In genomic region chr3:157354722-157355121, GRCh38 we compare ENCODE assay signal across 9 cellular contexts.
DNase-seq lines count a peak whose midpoint lies in the region; ATAC-seq and TF ChIP-seq lines count a peak whose summit lies in the region.
"Had no signal": no experiment of that assay in that cellular context is flagged by ENCODE, and none has a peak within 500 bp of the region (broad histone marks: within the 10 kb centered on the region; RNA-seq: fewer than 3 reads in every experiment).

No MANE protein-coding gene starts in this region.

- H2AFZ ChIP-seq in HCT116 (ENCODE audit: low read depth, low read length, poor library complexity, severe bottlenecking) (no peak overlapping the region), SU-DHL-6 (ENCODE audit: low read depth, low read length, severe bottlenecking) (no peak overlapping the region)

- H3K79me2 ChIP-seq in HCT116 (ENCODE audit: insufficient read depth, low read length) (no peaks in the 10 kb centered on the region), SU-DHL-6 (ENCODE audit: insufficient read depth, low read length) (no peaks in the 10 kb centered on the region)

- no peaks in the 10 kb centered on the region for H3K9me2 ChIP-seq in HCT116 (ENCODE audit: insufficient read depth)
- H3K9me2 ChIP-seq in SU-DHL-6 (replicated peaks; ENCODE audit: insufficient read depth, low read length): no peaks in the 10 kb centered on the region

- RAD21 ChIA-PET in HCT116 (lab: Charles Lee; ENCODE audit: low non-redundant PET in 1 of 2, low total read pairs in 2 of 2, uncharacterized antibody in 2 of 2, unreplicated experiment in 2 of 2): no interaction called here

- peaks cover 0 to 4% of the 10 kb centered on the region in 2 experiments; a peak in 2 of 4 replicates for H3K4me1 ChIP-seq in HCT116 (ENCODE audit: control insufficient read depth in 1 of 2, insufficient read depth in 2 of 2, low read length in 2 of 2)

- intact Hi-C loops in HCT116 (cut with micrococcal nuclease): no loop called here

- H3K9me3 ChIP-seq in HCT116 (ENCODE audit: control insufficient read depth in 1 of 2, insufficient read depth in 1 of 2, low read depth in 1 of 2, low read length in 2 of 2) (no peaks in the 10 kb centered on the region), SU-DHL-6 (ENCODE audit: insufficient read depth, low read length) (no peaks in the 10 kb centered on the region)

- POLR2A ChIA-PET in HCT116 (lab: Charles Lee): no interaction called here
- POLR2A ChIA-PET in RWPE1 (lab: Yijun Ruan, JAX; ENCODE audit: low non-redundant PET): no interaction called here

- H4K20me1 ChIP-seq in HCT116 (ENCODE audit: insufficient read depth) (no peaks in the 10 kb centered on the region), SU-DHL-6 (ENCODE audit: low read depth, low read length) (no peaks in the 10 kb centered on the region)

- H3K27me3 ChIP-seq in HCT116 (ENCODE audit: insufficient read depth, low read length): no peaks in the 10 kb centered on the region
- H3K27me3 ChIP-seq in SU-DHL-6 (ENCODE audit: low read length): no peaks in the 10 kb centered on the region

- H3K9ac ChIP-seq in HCT116 (ENCODE audit: low read length): no peak overlapping the region
- no peak overlapping the region for H3K9ac ChIP-seq in SU-DHL-6 (ENCODE audit: low read length)

- CTCF ChIA-PET in HCT116 (lab: Charles Lee) (no interaction called here), RWPE1 (lab: Yijun Ruan, JAX) (interaction anchor here (0.6 kb wide), 1 partner anchor 126 kb away, joined by 3 read pairs; no protein-coding TSS in a partner anchor)

- H3F3A ChIP-seq in SU-DHL-6 (ENCODE audit: insufficient read depth): no peaks in the 10 kb centered on the region

- peak; percentile 21 to 74 (median 71); a peak in 5 of 6 replicates for TF ChIP-seq CTCF in HCT116 (IDR thresholded peaks at IDR 0.05 in 2 of 3, conservative IDR thresholded peaks at IDR 0.05 in 1 of 3; ENCODE audit: borderline replicate concordance in 1 of 3, insufficient read depth in 1 of 3, low read depth in 2 of 3, low read length in 2 of 3)
- peak; percentile 20 for TF ChIP-seq CTCF in SU-DHL-6 (IDR thresholded peaks at IDR 0.05; ENCODE audit: insufficient read depth, low read length, poor library complexity, severe bottlenecking)
- no peak for TF ChIP-seq CTCF in RWPE1 (conservative IDR thresholded peaks at IDR 0.05; ENCODE audit: low read depth)

- TF ChIP-seq RAD21 in HCT116 (IDR thresholded peaks at IDR 0.05; ENCODE audit: low read depth): peak; percentile 52

- DNase-seq in DMS53 (lab: John Stamatoyannopoulos, UW) (peak; percentile 45), HCT116 (ENCODE audit: low read depth, low spot score) (peak; percentile 15), iPS-NIHi11 (ENCODE audit: low spot score) (peak; percentile 55), G401 (ENCODE audit: low spot score) (no peak), RWPE1 (ENCODE audit: low spot score) (no peak)

- H3K4me2 ChIP-seq in HCT116 (ENCODE audit: low read length) (no peak overlapping the region), SU-DHL-6 (ENCODE audit: low read depth, low read length, poor library complexity, severe bottlenecking) (no peak overlapping the region)

- H3K27ac ChIP-seq in HCT116 (ENCODE audit: low read depth, low read length) (no peak overlapping the region), SU-DHL-6 (ENCODE audit: low read depth, low read length) (no peak overlapping the region), RWPE1 (no peak overlapping the region)
- H3K27ac ChIP-seq: SK-N-MC had no signal

- peak; percentile 63 for ATAC-seq in HCT116
- ATAC-seq in activated CD4-positive, CD25-positive, alpha-beta regulatory T cell treated with anti-CD3 and anti-CD28 coated beads, Interleukin-2, amount 50 U/mL, for 24 hours: no peak
- ATAC-seq in HG02763 (IDR thresholded peaks at IDR 0.05; ENCODE audit: unreplicated experiment): no peak

- H3K4me3 ChIP-seq in HCT116 (replicated peaks in 1 of 2; ENCODE audit: low read depth in 1 of 2, low read length in 2 of 2) (no peak overlapping the region), SU-DHL-6 (ENCODE audit: insufficient read depth, low read length, poor library complexity, severe bottlenecking) (no peak overlapping the region)
- H3K4me3 ChIP-seq: SK-N-MC had no signal

- H3K36me3 ChIP-seq in HCT116 (ENCODE audit: control insufficient read depth in 1 of 2, insufficient read depth in 2 of 2, low read length in 2 of 2) (no peaks in the 10 kb centered on the region), SU-DHL-6 (ENCODE audit: low read length) (no peaks in the 10 kb centered on the region)

- no peak for TF ChIP-seq POLR2A in HCT116 (IDR thresholded peaks at IDR 0.05; ENCODE audit: borderline replicate concordance, extremely low read depth, insufficient read depth, insufficient read length)

- no TSS peak for BruUV-seq in HCT116 (replicated peaks; lab: Mats Ljungman, UMichigan)

- in situ Hi-C loops in G401 (cut with HindIII; ENCODE audit: low sequenced_read_pairs): no loop called here

TF ChIP-seq in HCT116, 20 proteins besides CTCF, POLR2A, EP300 and RAD21:
- TF ChIP-seq ZBTB33 (IDR thresholded peaks at IDR 0.05; ENCODE audit: extremely low read depth, insufficient replicate concordance, low read length) (no peak), CBX3 (IDR thresholded peaks at IDR 0.05; ENCODE audit: low read depth) (no peak), JUND (IDR thresholded peaks at IDR 0.05) (no peak), YY1 (IDR thresholded peaks at IDR 0.05; ENCODE audit: extremely low read depth, insufficient replicate concordance, low read depth, low read length) (no peak), CEBPB (IDR thresholded peaks at IDR 0.05; ENCODE audit: low read depth) (no peak), MAX (IDR thresholded peaks at IDR 0.05) (no peak), POLR2AphosphoS5 (IDR thresholded peaks at IDR 0.05; ENCODE audit: low read depth, low read length) (no peak), SP1 (IDR thresholded peaks at IDR 0.05; ENCODE audit: low read depth) (no peak), REST (IDR thresholded peaks at IDR 0.05; ENCODE audit: low read depth) (no peak), ZNF274 (IDR thresholded peaks at IDR 0.05; ENCODE audit: low read depth, low read length) (no peak), SIN3A (IDR thresholded peaks at IDR 0.05; ENCODE audit: low read depth) (no peak), ATF3 (IDR thresholded peaks at IDR 0.05) (no peak)

Comparison
In these comparisons a context has a peak if more than half of its experiments do, and no peak if none do; other contexts are left out.
1. DNase-seq: peak in DMS53 (single experiment), HCT116 (single experiment) and iPS-NIHi11 (single experiment); none in G401 (single experiment) and RWPE1 (single experiment).